Comparison of ENCODE assay signal across 8 cellular contexts in the genomic region with DNA sequence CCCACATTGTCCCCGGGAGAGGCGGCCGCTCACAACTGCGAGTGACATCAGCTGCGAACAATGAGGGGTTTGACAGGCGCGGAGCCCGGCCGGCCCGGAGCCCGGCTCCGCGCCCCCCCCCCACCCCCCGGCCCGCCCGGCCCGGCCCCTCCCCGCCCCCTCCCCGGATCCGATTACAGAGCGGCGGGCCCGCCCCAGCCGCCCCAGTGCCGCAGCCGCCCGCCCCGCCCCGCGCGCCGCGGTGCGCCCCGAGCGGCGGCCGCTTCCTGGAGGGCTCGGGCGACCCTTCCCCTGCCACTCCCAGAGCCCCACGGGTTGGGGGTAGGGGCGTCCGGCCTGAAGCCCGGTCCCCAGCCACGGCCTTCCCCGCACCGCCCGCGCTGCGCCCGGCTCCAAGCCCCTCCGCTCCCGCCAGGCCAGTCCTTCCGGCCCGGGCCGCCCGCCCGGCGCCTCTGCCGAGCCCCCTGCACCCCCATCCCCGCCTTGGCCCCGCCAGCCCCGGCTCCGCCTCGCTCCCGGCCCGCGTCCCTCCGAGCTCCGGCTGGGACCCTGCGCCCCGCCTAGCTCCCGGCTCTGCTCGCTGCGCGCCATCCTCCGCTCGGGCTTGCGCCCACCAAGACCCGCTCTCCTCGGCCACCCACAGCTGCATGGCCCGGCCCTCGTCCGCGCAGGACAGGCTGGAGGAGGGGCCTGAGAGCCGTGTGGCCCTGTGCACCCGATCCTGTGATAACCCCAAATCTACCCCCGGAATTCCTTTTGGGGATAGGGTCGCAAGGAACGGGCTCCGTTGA. TPM values are rescaled to one million over a fixed set of nuclear protein-coding genes. Genes with fewer than 3 reads are reported as not detected.
DNase-seq lines count a peak whose midpoint lies in the region; ATAC-seq, FAIRE-seq and TF ChIP-seq lines count a peak whose summit lies in the region.

Gene PCBP4, minus strand, starts transcription at position 71 of the 791 bp plus-strand sequence. CDS start 6,214 bp downstream, outside the sequence.

- no peak within 1 kb of the TSS for H2AFZ ChIP-seq in H1 (ENCODE audit: low read length)

- TF ChIP-seq EP300 in H1 (IDR thresholded peaks at IDR 0.05; ENCODE audit: borderline replicate concordance in 1 of 2, low read depth in 2 of 2, low read length in 2 of 2): no peak

- H3K36me3 Mint-ChIP-seq in activated B cell treated with CpG ODN at 0.5 μM for 24 hours (ENCODE audit: low read depth): peaks cover 1% of the 10 kb centered on the region

- peak within 1 kb of the TSS; percentile 90 for H3K18ac ChIP-seq in H1 (ENCODE audit: extremely low read depth, low read length)

- in situ Hi-C loops in GM13976 (cut with MboI; ENCODE audit: low sequenced_read_pairs, unreplicated experiment): no loop called here

- peak within 1 kb of the TSS; percentile 49 for H2BK5ac ChIP-seq in H1 (ENCODE audit: low read depth, low read length)

- H2BK12ac ChIP-seq in H1 (ENCODE audit: low read depth, low read length): peak within 1 kb of the TSS; percentile 85

- H3K9me3 ChIP-seq in HUES48 (ENCODE audit: control insufficient read depth, insufficient read depth, low read length) (no peaks in the 10 kb centered on the region), H1 (ENCODE audit: insufficient read depth in 2 of 2, low read depth in 1 of 2, low read length in 1 of 2) (no peaks in the 10 kb centered on the region), stomach smooth muscle (ENCODE audit: control insufficient read depth in 2 of 2, low read length in 2 of 2) (no peaks in the 10 kb centered on the region)

- no peak for TF ChIP-seq RAD21 in H1 (IDR thresholded peaks at IDR 0.05 in 1 of 2, conservative IDR thresholded peaks at IDR 0.05 in 1 of 2; ENCODE audit: low read depth in 2 of 2, low read length in 2 of 2)

- peaks cover 31% of the 10 kb centered on the region for H3K4me1 ChIP-seq in HUES48 (ENCODE audit: control insufficient read depth, insufficient read depth, low read length)
- peaks cover 12 to 42% (median 33%) of the 10 kb centered on the region in 4 experiments for H3K4me1 ChIP-seq in H1 (replicated peaks in 1 of 4; ENCODE audit: control insufficient read depth in 3 of 4, insufficient read depth in 4 of 4, low read length in 3 of 4)
- H3K4me1 ChIP-seq in stomach smooth muscle (ENCODE audit: control insufficient read depth, insufficient read depth, low read length): peaks cover 37% of the 10 kb centered on the region

- H2BK15ac ChIP-seq in H1 (ENCODE audit: low read length): peak within 1 kb of the TSS; percentile 83

- H3K79me1 ChIP-seq in H1 (ENCODE audit: low read depth, low read length): no peaks in the 10 kb centered on the region

- no peaks in the 10 kb centered on the region for H3K9me3 Mint-ChIP-seq in activated B cell treated with CpG ODN at 0.5 μM for 24 hours

- H4K20me1 ChIP-seq in H1 (replicated peaks in 1 of 2; ENCODE audit: control insufficient read depth in 1 of 2, insufficient read depth in 2 of 2, low read length in 2 of 2): peaks cover 0 to 6% of the 10 kb centered on the region in 2 experiments

- H3K4me3 Mint-ChIP-seq in activated B cell treated with CpG ODN at 0.5 μM for 24 hours: peak within 1 kb of the TSS; percentile 85

- DNase-seq in GM13976 (ENCODE audit: low spot score) (peak; percentile 77), activated B cell treated with CpG ODN at 0.5 μM for 24 hours (peak; percentile 42), H1 (ENCODE audit: low read depth in 1 of 2, low spot score in 2 of 2) (peak in 1 of 2 experiments; percentile 77), medulla oblongata (ENCODE audit: extremely low spot score) (peak; percentile 83)

- H3K56ac ChIP-seq in H1 (replicated peaks; ENCODE audit: insufficient read length, low read depth, low read length): peak within 1 kb of the TSS; percentile 73

- CTCF ChIA-PET in activated B cell treated with CpG ODN at 0.5 μM for 24 hours (lab: Charles Lee): interaction anchor here (1.4 kb wide), 1 partner anchor 25 kb away, joined by 3 read pairs; the partner anchor contains the start of gene PARP3
- CTCF ChIA-PET in H1 (lab: Charles Lee; ENCODE audit: partially characterized antibody): interaction anchor here (0.7 to 10.5 kb wide), 6 partner anchors 10 to 253 kb away, joined by 3 to 66 read pairs (median 4); partner anchors contain the start of genes ACY1, GPR62, PARP3 and RRP9

- peaks cover 5% of the 10 kb centered on the region for H3K27me3 Mint-ChIP-seq in activated B cell treated with CpG ODN at 0.5 μM for 24 hours

- H2BK20ac ChIP-seq in H1 (ENCODE audit: low read length): 0 out of 2 replicates have a peak within 1 kb of the TSS, but pooled peaks have one; percentile 61

- intact Hi-C loops in activated B cell treated with CpG ODN at 0.5 μM for 24 hours (cut with micrococcal nuclease): loop anchor here (1.0 kb wide), 1 partner anchor 11 kb away; no protein-coding TSS in a partner anchor

- POLR2A ChIA-PET in activated B cell treated with CpG ODN at 0.5 μM for 24 hours (lab: Charles Lee) (interaction anchor here (0.6 to 2.4 kb wide), 6 partner anchors 15 to 467 kb away, joined by 3 to 7 read pairs (median 5); partner anchors contain the start of genes ACY1, PARP3, RPL29 and RRP9), H1 (lab: Charles Lee; ENCODE audit: partially characterized antibody) (interaction anchor here (0.6 to 29.3 kb wide), 14 partner anchors 9 to 453 kb away, joined by 3 to 923 read pairs (median 4); partner anchors contain the start of genes ABHD14A, ABHD14B, ACY1 and DUSP7)

- H3K23ac ChIP-seq in H1 (ENCODE audit: insufficient read length): peak within 1 kb of the TSS; percentile 32

- FAIRE-seq in H1 (lab: Jason Lieb, UNC): no peak

- no peak for TF ChIP-seq POLR2A in H1 (IDR thresholded peaks at IDR 0.05; ENCODE audit: control extremely low read depth in 1 of 2, low read depth in 2 of 2, low read length in 2 of 2)

- H3K27me3 ChIP-seq in HUES48 (ENCODE audit: control insufficient read depth, insufficient read depth, low read length) (peaks cover 12% of the 10 kb centered on the region), H1 (replicated peaks in 1 of 4; ENCODE audit: control insufficient read depth in 3 of 4, extremely low read depth in 1 of 4, insufficient read depth in 3 of 4, low read length in 3 of 4) (peaks cover 0 to 13% (median 2%) of the 10 kb centered on the region in 4 experiments; a peak in 5 of 7 replicates), stomach smooth muscle (ENCODE audit: control insufficient read depth in 1 of 2, insufficient read depth in 2 of 2, low read length in 2 of 2) (no peaks in the 10 kb centered on the region)

- H3K9ac ChIP-seq in HUES48 (ENCODE audit: low read depth, low read length) (peak within 1 kb of the TSS; percentile 86), H1 (replicated peaks in 1 of 4; ENCODE audit: extremely low read depth in 1 of 4, low read depth in 3 of 4, low read length in 3 of 4) (peak within 1 kb of the TSS in 3 of 4 experiments; percentile 83 to 86 (median 86); a peak in 6 of 7 replicates), stomach smooth muscle (ENCODE audit: low read length in 2 of 2) (peak within 1 kb of the TSS; percentile 80 to 94)

- H3K4me3 ChIP-seq in HUES48 (ENCODE audit: low read depth, low read length) (peak within 1 kb of the TSS; percentile 68), H1 (ENCODE audit: extremely low read depth in 1 of 4, insufficient read depth in 2 of 4, low read depth in 3 of 4, low read length in 4 of 4) (peak within 1 kb of the TSS; percentile 57 to 90 (median 73)), stomach smooth muscle (ENCODE audit: low read length in 2 of 2) (peak within 1 kb of the TSS; percentile 84 to 93)

- peak within 1 kb of the TSS; percentile 99 for H4K91ac ChIP-seq in H1 (replicated peaks; ENCODE audit: insufficient read length, low read length)

- peak within 1 kb of the TSS; percentile 66 for H3K27ac Mint-ChIP-seq in activated B cell treated with CpG ODN at 0.5 μM for 24 hours

- peak within 1 kb of the TSS; percentile 66 for H2BK120ac ChIP-seq in H1 (replicated peaks; ENCODE audit: low read depth, low read length)

- H2AK5ac ChIP-seq in H1 (ENCODE audit: low read depth, low read length): peak within 1 kb of the TSS; percentile 82; the same call in 1 of the 2 replicates

- peak; percentile 77 for ATAC-seq in activated B cell treated with CpG ODN at 0.5 μM for 24 hours (ENCODE audit: low read depth)
- ATAC-seq in HG02970 (IDR thresholded peaks at IDR 0.05; ENCODE audit: low FRiP score, unreplicated experiment): no peak

- H4K8ac ChIP-seq in H1 (ENCODE audit: extremely low read depth, insufficient read depth, low read length): peak within 1 kb of the TSS; percentile 96

- H3K4me1 Mint-ChIP-seq in activated B cell treated with CpG ODN at 0.5 μM for 24 hours: peaks cover 16% of the 10 kb centered on the region

- H3K27ac ChIP-seq in 22Rv1: peak within 1 kb of the TSS; percentile 97
- H3K27ac ChIP-seq in HUES48 (ENCODE audit: low read depth, low read length): peak within 1 kb of the TSS; percentile 86
- H3K27ac ChIP-seq in H1 (ENCODE audit: low read depth, low read length): peak within 1 kb of the TSS; percentile 54
- H3K27ac ChIP-seq in stomach smooth muscle (ENCODE audit: low read length): peak within 1 kb of the TSS; percentile 85

- WGBS in H1 (ENCODE audit: extremely low coverage in 1 of 2, insufficient coverage in 1 of 2, insufficient read length in 1 of 2, insufficient replicate concordance in 2 of 2, low coverage in 1 of 2, low lambda C conversion rate in 2 of 2, missing lambda C conversion rate in 1 of 2), 2 experiments: 0% methylated on average over 30 of the region's 91 CpGs; no CpG with 5 or more reads in 1 of the 2 experiments

- no peaks in the 10 kb centered on the region for H3K79me2 ChIP-seq in H1 (ENCODE audit: control insufficient read depth in 1 of 2, insufficient read depth in 2 of 2, low read length in 2 of 2)

- peak within 1 kb of the TSS; percentile 27 for H4K5ac ChIP-seq in H1 (ENCODE audit: insufficient read length, low read depth, low read length)

- TF ChIP-seq CTCF in 22Rv1 (IDR thresholded peaks at IDR 0.05) (no peak), GM13976 (IDR thresholded peaks at IDR 0.05; ENCODE audit: borderline replicate concordance, control extremely low read depth, extremely low read depth, insufficient read depth, missing control alignments) (no peak), activated B cell treated with CpG ODN at 0.5 μM for 24 hours (IDR thresholded peaks at IDR 0.05) (no peak), H1 (IDR thresholded peaks at IDR 0.05; ENCODE audit: control extremely low read depth in 1 of 3, insufficient read depth in 1 of 3, low read depth in 1 of 3, low read length in 3 of 3) (no peak)

- H3K4me2 ChIP-seq in H1 (ENCODE audit: insufficient read depth in 1 of 2, low read depth in 2 of 2, low read length in 2 of 2): peak within 1 kb of the TSS; percentile 85 to 90

- peak within 1 kb of the TSS; percentile 99 for H3K4ac ChIP-seq in H1 (replicated peaks; ENCODE audit: insufficient read length, low read depth, low read length)

- H3K23me2 ChIP-seq in H1 (ENCODE audit: low read depth, low read length): peaks cover 9% of the 10 kb centered on the region; the same call in 1 of the 2 replicates

- no peaks in the 10 kb centered on the region for H3K36me3 ChIP-seq in HUES48 (ENCODE audit: control insufficient read depth, insufficient read depth, low read length)
- H3K36me3 ChIP-seq in H1 (ENCODE audit: control insufficient read depth in 2 of 4, insufficient read depth in 4 of 4, low read length in 3 of 4): no peaks in the 10 kb centered on the region
- H3K36me3 ChIP-seq in stomach smooth muscle (ENCODE audit: control insufficient read depth in 2 of 2, insufficient read depth in 2 of 2, low read length in 2 of 2): peaks cover 0 to 2% of the 10 kb centered on the region in 2 donors

- H3K14ac ChIP-seq in H1 (ENCODE audit: insufficient read length): no peak within 1 kb of the TSS

RNA-seq across cellular contexts. Expression of gene PCBP4, which starts in this region (rescaled TPM):
- 10.3 and 11.0 TPM in 2 replicates for total RNA-seq in activated B cell treated with CpG ODN at 0.5 μM for 24 hours
- total RNA-seq in H1 (2021; fragmentation: NEBNext Ultra II Directional; extraction: Animal tissue kit (Norgen Biotek cat#: 25700)): 16.4 and 19.6 TPM in 2 replicates
- polyA plus RNA-seq in H1 (2011; rRNA removed): 34.1 and 51.2 TPM in 2 replicates
- 41.2 TPM for polyA plus RNA-seq in H1 (2011; cell fraction: cytosol; rRNA removed)
- 89.0 TPM for polyA plus RNA-seq in H1 (2011; cell fraction: nucleus; rRNA removed)
- polyA plus RNA-seq in H1 (2012, experiment 1 of 2): 15.1 to 28.4 TPM (median 24.5 TPM) in 4 replicates
- polyA plus RNA-seq in H1 (2012, experiment 2 of 2): 20.6 TPM
- 12.3 TPM for polyA plus RNA-seq in H1 (2013, experiment 1 of 2)
- polyA plus RNA-seq in H1 (2013, experiment 2 of 2): 12.9 TPM
- polyA minus RNA-seq in H1 (2011; rRNA and poly(A)+ RNA removed): 12.4 and 14.2 TPM in 2 replicates
- 13.5 TPM for polyA minus RNA-seq in H1 (2011; cell fraction: cytosol; rRNA and poly(A)+ RNA removed)
- polyA minus RNA-seq in H1 (2011; cell fraction: nucleus; rRNA and poly(A)+ RNA removed): 15.1 TPM
